ENCODE assay signal across 9 cellular contexts in the genomic region with DNA sequence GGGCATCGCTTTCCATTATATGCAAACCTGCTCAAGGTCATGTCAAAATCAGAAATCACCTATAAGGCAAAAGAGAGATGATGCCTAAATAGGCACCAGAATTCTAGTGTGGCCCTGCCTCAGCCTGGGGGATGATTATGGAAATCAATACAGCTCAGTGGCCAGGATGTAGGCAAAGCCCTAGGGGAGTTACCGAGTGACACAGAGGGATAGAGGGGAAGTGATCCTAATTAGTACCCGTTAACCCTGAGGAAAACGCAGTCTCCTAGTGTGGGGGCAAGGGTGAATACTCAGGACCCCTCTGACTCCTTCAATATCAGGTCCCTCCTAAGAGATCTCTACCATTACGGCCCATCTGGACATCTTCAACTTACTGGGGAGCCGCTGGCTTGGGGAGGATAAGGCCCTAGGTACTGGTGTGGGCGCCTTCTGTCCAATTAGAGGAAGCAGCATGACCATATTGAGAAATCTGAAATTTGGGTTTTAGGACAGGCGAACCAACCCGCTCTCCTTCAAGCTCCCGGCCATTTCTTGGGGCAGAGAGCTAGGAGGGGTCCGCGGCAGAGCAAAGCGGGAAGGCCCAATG. TPM values are rescaled to one million over a fixed set of nuclear protein-coding genes. Genes with fewer than 3 reads are reported as not detected.
DNase-seq lines count a peak whose midpoint lies in the region; ATAC-seq and TF ChIP-seq lines count a peak whose summit lies in the region.
"Had no signal": no experiment of that assay in that cellular context is flagged by ENCODE, and none has a peak within 500 bp of the region (broad histone marks: within the 10 kb centered on the region; RNA-seq: fewer than 3 reads in every experiment).

No MANE protein-coding gene starts in this region.

- no peaks in the 10 kb centered on the region for H3F3A ChIP-seq in SU-DHL-6 (ENCODE audit: insufficient read depth)

- peak overlapping the region in 2 of 7 donors; percentile 30 to 57 for H3K27ac Mint-ChIP-seq in CD14-positive monocyte

- H3K27ac ChIP-seq in SU-DHL-6 (ENCODE audit: low read depth, low read length) (no peak overlapping the region), parathyroid adenoma (peak overlapping the region; percentile 43)

- no peaks in the 10 kb centered on the region for H3K9me2 ChIP-seq in SU-DHL-6 (replicated peaks; ENCODE audit: insufficient read depth, low read length)

- no peaks in the 10 kb centered on the region for H3K4me1 ChIP-seq in parathyroid adenoma

- DNase-seq in CD14-positive monocyte (ENCODE audit: low spot score) = no peak
- DNase-seq in fibroblast of the aortic adventitia (ENCODE audit: low read depth) = no peak
- no peak for DNase-seq in islet precursor cell
- no peak for DNase-seq in NCI-H128 (lab: John Stamatoyannopoulos, UW; ENCODE audit: unreplicated experiment)
- no peak for DNase-seq in stimulated activated naive CD4-positive, alpha-beta T cell (lab: John Stamatoyannopoulos, UW)

- TF ChIP-seq CTCF in CD14-positive monocyte (IDR thresholded peaks at IDR 0.05) (no peak), SU-DHL-6 (IDR thresholded peaks at IDR 0.05; ENCODE audit: insufficient read depth, low read length, poor library complexity, severe bottlenecking) (no peak), fibroblast of the aortic adventitia (IDR thresholded peaks at IDR 0.05; ENCODE audit: insufficient read depth, low read length) (no peak), parathyroid adenoma (IDR thresholded peaks at IDR 0.05) (no peak)

- intact Hi-C loops in CD14-positive monocyte (cut with micrococcal nuclease) = no loop called here

- H3K9ac ChIP-seq in SU-DHL-6 (ENCODE audit: low read length) = peak overlapping the region; percentile 83
- peak overlapping the region; percentile 78 for H3K9ac ChIP-seq in parathyroid adenoma

- ATAC-seq in GM21825 (IDR thresholded peaks at IDR 0.05; ENCODE audit: unreplicated experiment) = peak; percentile 23

- H3K4me3 ChIP-seq in SU-DHL-6 (ENCODE audit: insufficient read depth, low read length, poor library complexity, severe bottlenecking) (peak overlapping the region; percentile 64), fibroblast of the aortic adventitia (ENCODE audit: low read depth, low read length) (peak overlapping the region; percentile 81), parathyroid adenoma (ENCODE audit: low read depth, low read length) (peak overlapping the region; percentile 77)

- no peaks in the 10 kb centered on the region for H3K9me3 ChIP-seq in SU-DHL-6 (ENCODE audit: insufficient read depth, low read length)
- no peaks in the 10 kb centered on the region for H3K9me3 ChIP-seq in parathyroid adenoma (ENCODE audit: control insufficient read depth, low read length)

- H3K27me3 Mint-ChIP-seq in CD14-positive monocyte (ENCODE audit: low read depth in 3 of 3) = peaks cover 21 to 34% (median 25%) of the 10 kb centered on the region in 3 donors

- H3K79me2 ChIP-seq in SU-DHL-6 (ENCODE audit: insufficient read depth, low read length) (peaks cover 5% of the 10 kb centered on the region; the same call in 1 of the 2 replicates), parathyroid adenoma (no peaks in the 10 kb centered on the region)

- H3K36me3 Mint-ChIP-seq in CD14-positive monocyte = peaks cover 3 to 4% of the 10 kb centered on the region in 2 donors

- H3K4me1 Mint-ChIP-seq in CD14-positive monocyte = peaks cover 12% of the 10 kb centered on the region

- no peaks in the 10 kb centered on the region for H3K36me3 ChIP-seq in SU-DHL-6 (ENCODE audit: low read length)
- no peaks in the 10 kb centered on the region for H3K36me3 ChIP-seq in parathyroid adenoma (ENCODE audit: control insufficient read depth, insufficient read depth, low read length)

- no peaks in the 10 kb centered on the region for H3K27me3 ChIP-seq in SU-DHL-6 (ENCODE audit: low read length)
- no peaks in the 10 kb centered on the region for H3K27me3 ChIP-seq in parathyroid adenoma (ENCODE audit: control insufficient read depth, insufficient read depth, low read length)

- H3K4me3 Mint-ChIP-seq in CD14-positive monocyte = peak overlapping the region; percentile 79 to 90

- H3K4me2 ChIP-seq in SU-DHL-6 (ENCODE audit: low read depth, low read length, poor library complexity, severe bottlenecking) = peak overlapping the region; percentile 65
- H3K4me2 ChIP-seq in parathyroid adenoma (ENCODE audit: low read length) = peak overlapping the region; percentile 97

- H4K20me1 ChIP-seq in SU-DHL-6 (ENCODE audit: low read depth, low read length) = no peaks in the 10 kb centered on the region

- H3K9me3 Mint-ChIP-seq in CD14-positive monocyte = peaks cover 0 to 3% (median 0%) of the 10 kb centered on the region in 7 donors

- peak overlapping the region; percentile 97 for H2AFZ ChIP-seq in SU-DHL-6 (ENCODE audit: low read depth, low read length, severe bottlenecking)
- H2AFZ ChIP-seq in parathyroid adenoma = peak overlapping the region; percentile 96

RNA-seq across cellular contexts. Expression of a gene that starts 0.7 kb away (rescaled TPM):
- 10 to 100 TPM; 13.5 to 14.2 TPM for polyA plus RNA-seq in CD14-positive monocyte
- 38.5 and 93.2 TPM in 2 replicates for total RNA-seq in fibroblast of the aortic adventitia (ENCODE audit: low replicate concordance)

RNA-seq across cellular contexts. Expression of a gene that starts 2.3 kb away (rescaled TPM):
- polyA plus RNA-seq in CD14-positive monocyte = not detected
- 0.09 and 0.90 TPM in 2 replicates for total RNA-seq in fibroblast of the aortic adventitia (ENCODE audit: low replicate concordance)
- total RNA-seq: HT1080 had no signal

RNA-seq across cellular contexts. Expression of a gene that starts 22.5 kb away (rescaled TPM):
- not detected for polyA plus RNA-seq in CD14-positive monocyte
- 187 and 270 TPM in 2 replicates for total RNA-seq in fibroblast of the aortic adventitia (ENCODE audit: low replicate concordance)

RNA-seq across cellular contexts. Expression of a gene that starts 23.6 kb away (rescaled TPM):
- polyA plus RNA-seq in CD14-positive monocyte = under 1 TPM; 0.16 to 0.46 TPM
- total RNA-seq in fibroblast of the aortic adventitia (ENCODE audit: low replicate concordance) = 30.2 and 35.5 TPM in 2 replicates

RNA-seq across cellular contexts. Expression of a gene that starts 29.9 kb away (rescaled TPM):
- 1 to 10 TPM; 3.0 to 3.4 TPM for polyA plus RNA-seq in CD14-positive monocyte
- 29.0 and 30.4 TPM in 2 replicates for total RNA-seq in fibroblast of the aortic adventitia (ENCODE audit: low replicate concordance)
